Comparison of ENCODE assay signal across 8 cellular contexts in the genomic region with DNA sequence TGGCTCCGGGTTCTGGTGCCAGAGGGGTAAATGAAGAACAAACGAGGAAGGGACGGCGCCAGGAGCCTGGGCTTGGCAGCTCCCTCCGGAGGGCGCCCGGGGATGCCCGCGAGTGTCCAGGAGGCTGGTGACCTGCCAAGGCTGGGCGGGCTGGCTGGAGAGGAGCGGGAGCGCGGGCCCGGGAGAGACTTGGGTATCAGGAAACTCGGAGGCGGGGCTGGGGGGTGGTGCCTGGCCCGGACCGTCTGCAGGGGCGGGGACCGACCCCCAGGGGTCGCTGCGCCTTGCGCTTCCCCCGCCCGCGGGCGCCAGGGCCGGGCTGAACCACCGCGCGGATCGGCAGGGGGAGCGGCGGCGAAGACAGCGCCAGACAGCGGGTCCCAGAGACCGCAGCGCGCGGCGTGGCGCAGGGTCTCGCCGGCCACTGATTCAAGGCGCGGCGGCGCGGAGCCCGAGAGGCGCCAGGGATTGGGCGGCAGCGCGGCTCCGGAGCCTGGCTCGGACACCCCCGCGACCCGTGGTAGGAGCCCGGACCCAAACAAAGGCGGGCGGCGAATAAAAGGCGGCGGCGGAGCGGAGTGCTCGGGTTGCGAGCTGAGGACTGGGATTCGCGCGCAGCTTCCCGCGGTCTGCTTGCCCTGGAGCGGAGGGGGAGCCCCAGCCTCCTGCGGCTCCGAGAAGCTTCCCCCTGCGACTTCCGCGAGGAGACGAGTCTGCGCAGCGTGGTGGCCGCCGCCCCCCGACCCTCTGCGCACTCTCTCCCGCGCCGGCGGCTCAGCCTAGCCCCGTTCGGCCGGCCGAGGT. TPM values are rescaled to one million over a fixed set of nuclear protein-coding genes. Genes with fewer than 3 reads are reported as not detected.
DNase-seq lines count a peak whose midpoint lies in the region; ATAC-seq and TF ChIP-seq lines count a peak whose summit lies in the region.

A gene with protein sequence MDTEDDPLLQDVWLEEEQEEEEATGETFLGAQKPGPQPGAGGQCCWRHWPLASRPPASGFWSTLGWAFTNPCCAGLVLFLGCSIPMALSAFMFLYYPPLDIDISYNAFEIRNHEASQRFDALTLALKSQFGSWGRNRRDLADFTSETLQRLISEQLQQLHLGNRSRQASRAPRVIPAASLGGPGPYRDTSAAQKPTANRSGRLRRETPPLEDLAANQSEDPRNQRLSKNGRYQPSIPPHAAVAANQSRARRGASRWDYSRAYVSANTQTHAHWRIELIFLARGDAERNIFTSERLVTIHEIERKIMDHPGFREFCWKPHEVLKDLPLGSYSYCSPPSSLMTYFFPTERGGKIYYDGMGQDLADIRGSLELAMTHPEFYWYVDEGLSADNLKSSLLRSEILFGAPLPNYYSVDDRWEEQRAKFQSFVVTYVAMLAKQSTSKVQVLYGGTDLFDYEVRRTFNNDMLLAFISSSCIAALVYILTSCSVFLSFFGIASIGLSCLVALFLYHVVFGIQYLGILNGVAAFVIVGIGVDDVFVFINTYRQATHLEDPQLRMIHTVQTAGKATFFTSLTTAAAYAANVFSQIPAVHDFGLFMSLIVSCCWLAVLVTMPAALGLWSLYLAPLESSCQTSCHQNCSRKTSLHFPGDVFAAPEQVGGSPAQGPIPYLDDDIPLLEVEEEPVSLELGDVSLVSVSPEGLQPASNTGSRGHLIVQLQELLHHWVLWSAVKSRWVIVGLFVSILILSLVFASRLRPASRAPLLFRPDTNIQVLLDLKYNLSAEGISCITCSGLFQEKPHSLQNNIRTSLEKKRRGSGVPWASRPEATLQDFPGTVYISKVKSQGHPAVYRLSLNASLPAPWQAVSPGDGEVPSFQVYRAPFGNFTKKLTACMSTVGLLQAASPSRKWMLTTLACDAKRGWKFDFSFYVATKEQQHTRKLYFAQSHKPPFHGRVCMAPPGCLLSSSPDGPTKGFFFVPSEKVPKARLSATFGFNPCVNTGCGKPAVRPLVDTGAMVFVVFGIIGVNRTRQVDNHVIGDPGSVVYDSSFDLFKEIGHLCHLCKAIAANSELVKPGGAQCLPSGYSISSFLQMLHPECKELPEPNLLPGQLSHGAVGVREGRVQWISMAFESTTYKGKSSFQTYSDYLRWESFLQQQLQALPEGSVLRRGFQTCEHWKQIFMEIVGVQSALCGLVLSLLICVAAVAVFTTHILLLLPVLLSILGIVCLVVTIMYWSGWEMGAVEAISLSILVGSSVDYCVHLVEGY (N-terminal part only) (plus strand): TSS at position 585 of the 804 bp plus-strand sequence. CDS start 21,838 bp downstream, outside the sequence.

- H3K27me3 ChIP-seq in CD4-positive, CD25-positive, alpha-beta regulatory T cell (ENCODE audit: control insufficient read depth, insufficient read depth, low read length), result peaks cover 2% of the 10 kb centered on the region
- H3K27me3 ChIP-seq in HUES64 (ENCODE audit: insufficient read depth, low read length) (peaks cover 40% of the 10 kb centered on the region), fibroblast of lung (ENCODE audit: control insufficient read depth, insufficient read depth, low read length) (peaks cover 6% of the 10 kb centered on the region), neural cell (ENCODE audit: insufficient read depth, low read depth, low read length) (no peaks in the 10 kb centered on the region), stomach (peaks cover 11 to 97% (median 56%) of the 10 kb centered on the region in 3 donors)

- peak within 1 kb of the TSS; percentile 64 to 76 (median 72) for H3K4me3 Mint-ChIP-seq in CD4-positive, CD25-positive, alpha-beta regulatory T cell

- ATAC-seq in CD4-positive, CD25-positive, alpha-beta regulatory T cell (ENCODE audit: low read depth in 2 of 2), result peak; percentile 74 to 86
- ATAC-seq in GM19395 (IDR thresholded peaks at IDR 0.05; ENCODE audit: unreplicated experiment), result peak; percentile 72

- 1% methylated on average over 96 of the region's 96 CpGs for WGBS in HUES64
- WGBS in stomach, 5 donors, result 0 to 2% (median 1%) methylated on average over 15 to 96 of the region's 96 CpGs

- peaks cover 43% of the 10 kb centered on the region for H3K27me3 Mint-ChIP-seq in CD4-positive, CD25-positive, alpha-beta regulatory T cell

- H4K20me1 ChIP-seq in fibroblast of lung (ENCODE audit: control insufficient read depth, extremely low read depth, insufficient read depth, low read length), result no peaks in the 10 kb centered on the region
- no peaks in the 10 kb centered on the region for H4K20me1 ChIP-seq in neural cell (ENCODE audit: insufficient read depth)

- H2AFZ ChIP-seq in fibroblast of lung (ENCODE audit: low read length) (peak within 1 kb of the TSS; percentile 17), neural cell (ENCODE audit: low read depth, low read length) (peak within 1 kb of the TSS; percentile 33)

- peak; percentile 77 for TF ChIP-seq EP300 in neural cell (conservative IDR thresholded peaks at IDR 0.05; ENCODE audit: poor library complexity, severe bottlenecking)
- no peak for TF ChIP-seq EP300 in stomach (IDR thresholded peaks at IDR 0.05)

- H3F3A ChIP-seq in neural cell (ENCODE audit: insufficient read depth, low read length, poor library complexity, severe bottlenecking), result no peaks in the 10 kb centered on the region

- H3K36me3 ChIP-seq in CD4-positive, CD25-positive, alpha-beta regulatory T cell (ENCODE audit: control insufficient read depth, insufficient read depth, low read length), result no peaks in the 10 kb centered on the region
- H3K36me3 ChIP-seq in HUES64 (ENCODE audit: insufficient read depth, low read length) (no peaks in the 10 kb centered on the region), fibroblast of lung (ENCODE audit: control insufficient read depth, insufficient read depth, low read length) (no peaks in the 10 kb centered on the region), neural cell (ENCODE audit: insufficient read depth, low read length) (peaks cover 3% of the 10 kb centered on the region), stomach (no peaks in the 10 kb centered on the region)

- H3K9me3 ChIP-seq in CD4-positive, CD25-positive, alpha-beta regulatory T cell (ENCODE audit: control insufficient read depth in 2 of 2, low read length in 2 of 2), result no peaks in the 10 kb centered on the region
- H3K9me3 ChIP-seq in HUES64 (ENCODE audit: insufficient read depth, low read depth, low read length) (no peaks in the 10 kb centered on the region), fibroblast of lung (ENCODE audit: control insufficient read depth, insufficient read depth, low read depth, low read length) (no peaks in the 10 kb centered on the region), neural cell (ENCODE audit: low read length) (no peaks in the 10 kb centered on the region), stomach (no peaks in the 10 kb centered on the region)

- intact Hi-C loops in stomach (cut with DNase I; ENCODE audit: low total_unique reads), result no loop called here

- TF ChIP-seq RAD21 in neural cell (conservative IDR thresholded peaks at IDR 0.05), result peak; percentile 71

- peaks cover 8% of the 10 kb centered on the region for H3K4me1 ChIP-seq in CD4-positive, CD25-positive, alpha-beta regulatory T cell (ENCODE audit: control insufficient read depth, insufficient read depth, low read length, poor library complexity, severe bottlenecking)
- H3K4me1 ChIP-seq in HUES64 (ENCODE audit: insufficient read depth, low read length), result no peaks in the 10 kb centered on the region
- no peaks in the 10 kb centered on the region for H3K4me1 ChIP-seq in fibroblast of lung (ENCODE audit: control insufficient read depth, extremely low read depth, insufficient read depth, low read length)
- peaks cover 13 to 23% (median 19%) of the 10 kb centered on the region in 4 donors for H3K4me1 ChIP-seq in stomach

- H3K4me3 ChIP-seq in CD4-positive, CD25-positive, alpha-beta regulatory T cell (ENCODE audit: low read depth, low read length), result no peak within 1 kb of the TSS
- H3K4me3 ChIP-seq in HUES64 (ENCODE audit: low read length), result peak within 1 kb of the TSS; percentile 65
- H3K4me3 ChIP-seq in fibroblast of lung (replicated peaks in 1 of 4; ENCODE audit: control extremely low read depth in 1 of 4, insufficient read depth in 1 of 4, low read depth in 3 of 4, low read length in 4 of 4), result peak within 1 kb of the TSS; percentile 12 to 54 (median 32)
- peak within 1 kb of the TSS; percentile 99 for H3K4me3 ChIP-seq in neural cell (ENCODE audit: low read length)
- H3K4me3 ChIP-seq in stomach, result peak within 1 kb of the TSS; percentile 49 to 65 (median 54)

- peak within 1 kb of the TSS; percentile 99 for H3K9ac ChIP-seq in HUES64 (ENCODE audit: low read depth, low read length)
- peak within 1 kb of the TSS; percentile 51 for H3K9ac ChIP-seq in fibroblast of lung (ENCODE audit: insufficient read depth, low read length)
- H3K9ac ChIP-seq in neural cell (ENCODE audit: low read length), result peak within 1 kb of the TSS; percentile 83

- H3K9me2 ChIP-seq in neural cell (ENCODE audit: insufficient read depth, low read length), result no peaks in the 10 kb centered on the region

- peaks cover 0 to 7% (median 0%) of the 10 kb centered on the region in 7 donors for H3K9me3 Mint-ChIP-seq in CD4-positive, CD25-positive, alpha-beta regulatory T cell

- peaks cover 0 to 22% (median 7%) of the 10 kb centered on the region in 4 donors for H3K4me1 Mint-ChIP-seq in CD4-positive, CD25-positive, alpha-beta regulatory T cell

- no peak within 1 kb of the TSS for H3K27ac ChIP-seq in CD4-positive, CD25-positive, alpha-beta regulatory T cell (ENCODE audit: insufficient read depth, low read length, poor library complexity, severe bottlenecking)
- H3K27ac ChIP-seq in HUES64 (ENCODE audit: low read depth, low read length) (peak within 1 kb of the TSS; percentile 97), fibroblast of lung (ENCODE audit: insufficient read depth, low read length) (no peak within 1 kb of the TSS), neural cell (ENCODE audit: low read length) (peak within 1 kb of the TSS; percentile 76), stomach (no peak within 1 kb of the TSS)

- no peak for TF ChIP-seq POLR2A in stomach (IDR thresholded peaks at IDR 0.05)

- peaks cover 3% of the 10 kb centered on the region for H3K36me3 Mint-ChIP-seq in CD4-positive, CD25-positive, alpha-beta regulatory T cell

- no peak within 1 kb of the TSS for H3K27ac Mint-ChIP-seq in CD4-positive, CD25-positive, alpha-beta regulatory T cell

- TF ChIP-seq CTCF in fibroblast of lung (conservative IDR thresholded peaks at IDR 0.05 in 1 of 2, IDR thresholded peaks at IDR 0.05 in 1 of 2; ENCODE audit: low read depth in 1 of 2, low read length in 2 of 2) (peak; percentile 22 to 39), neural cell (IDR thresholded peaks at IDR 0.05; ENCODE audit: poor library complexity, severe bottlenecking) (peak; percentile 99), stomach (IDR thresholded peaks at IDR 0.05) (peak in 4 of 7 experiments; percentile 4 to 48 (median 31))

- H3K79me2 ChIP-seq in fibroblast of lung (ENCODE audit: control insufficient read depth, insufficient read depth, low read length) (no peaks in the 10 kb centered on the region), neural cell (replicated peaks; ENCODE audit: insufficient read depth, low read length) (peaks cover 27% of the 10 kb centered on the region)

- peak; percentile 46 to 65 (median 61) for DNase-seq in CD4-positive, CD25-positive, alpha-beta regulatory T cell
- DNase-seq in OCI-M1 (lab: John Stamatoyannopoulos, UW), result peak; percentile 87
- peak; percentile 32 for DNase-seq in activated T-helper 1 cell treated with Interleukin-2 at 50 U/mL for 16 hours (ENCODE audit: low read depth)
- peak; percentile 36 to 46 for DNase-seq in fibroblast of lung (ENCODE audit: low read depth in 2 of 2)
- DNase-seq in stomach, result peak; percentile 50

- peak within 1 kb of the TSS; percentile 35 for H3K4me2 ChIP-seq in fibroblast of lung (ENCODE audit: extremely low read depth, insufficient read depth, low read length)
- H3K4me2 ChIP-seq in neural cell (ENCODE audit: low read length), result peak within 1 kb of the TSS; percentile 68

RNA-seq across cellular contexts. Expression of the gene that starts here (rescaled TPM):
- total RNA-seq in CD4-positive, CD25-positive, alpha-beta regulatory T cell, result 1.2 TPM
- under 1 TPM; 0.12 to 0.33 (median 0.21) TPM for polyA plus RNA-seq in CD4-positive, CD25-positive, alpha-beta regulatory T cell
- 3.6 TPM for polyA plus RNA-seq in HUES64 (2013, experiment 1 of 2)
- polyA plus RNA-seq in HUES64 (2013, experiment 2 of 2), result 4.1 TPM
- under 0.01 TPM in 1 of 2 replicates, not detected in the other for total RNA-seq in fibroblast of lung
- 0.02 TPM in 1 of 2 replicates, not detected in the other for polyA plus RNA-seq in fibroblast of lung
- polyA plus RNA-seq in fibroblast of lung (2012), result 0.05 TPM in 1 of 2 replicates, not detected in the other
- not detected in 2 replicates for polyA minus RNA-seq in fibroblast of lung (ENCODE audit: low replicate concordance)
- 14.9 and 21.8 TPM in 2 replicates for polyA plus RNA-seq in neural cell
- 13.2 and 16.3 TPM in 2 replicates for polyA minus RNA-seq in neural cell
- under 1 TPM in 1 of 5 donors, not detected in 4; 0.45 TPM for total RNA-seq in stomach
- polyA plus RNA-seq in stomach, result under 1 TPM in 1 of 3 donors, not detected in 2; 0.08 TPM

Comparison
In these comparisons a context has a peak if more than half of its experiments do, and no peak if none do; other contexts are left out.
1. RNA of the gene that starts here (polyA plus RNA-seq): 14.9 to 21.8 TPM in neural cell; 0.12 to 0.33 TPM in CD4-positive, CD25-positive, alpha-beta regulatory T cell, 0.02 to 0.05 TPM in fibroblast of lung and 0.08 TPM in stomach; every median in the first group is over 10 times any median in the second.
2. Peak in DNase-seq, H3K4me3 ChIP-seq, H3K9ac ChIP-seq and H3K4me2 ChIP-seq in fibroblast of lung; RNA of the gene not detected or under 1 TPM.
3. Peak in DNase-seq and H3K4me3 ChIP-seq in stomach; RNA of the gene not detected or under 1 TPM.
4. DNase-seq: peak in every context shown above with its lines; median percentile 87 in OCI-M1; 61 in CD4-positive, CD25-positive, alpha-beta regulatory T cell; 50 in stomach; 41 in fibroblast of lung; 32 in activated T-helper 1 cell treated with Interleukin-2 at 50 U/mL for 16 hours.
5. H3K27ac ChIP-seq: peak in HUES64 (single experiment) and neural cell (single experiment); none in CD4-positive, CD25-positive, alpha-beta regulatory T cell (single experiment), fibroblast of lung (single experiment) and stomach (0 of 5).
6. CTCF ChIP-seq: peak in every context shown above with its lines; median percentile 99 in neural cell; 31 in stomach; 30 in fibroblast of lung.
7. Peak in every context shown above with its lines, with median percentiles within 50 percentile points of each other: H3K9ac ChIP-seq.